ENCODE assay signal across 1 cellular context in genomic region chr4:144894525-144894924, GRCh38.
TF ChIP-seq lines count a peak whose summit lies in the region.

No MANE protein-coding gene starts in this region.

TF ChIP-seq in HCT116, 20 proteins besides CTCF, POLR2A, EP300 and RAD21 (continued from another document):
- no peak for TF ChIP-seq JUND (IDR thresholded peaks at IDR 0.05)
